ENCODE assay signal across 8 cellular contexts in genomic region chr2:112476434-112476833, GRCh38.
"Had no signal": no experiment of that assay in that cellular context is flagged by ENCODE, and none has a peak within 500 bp of the region (broad histone marks: within the 10 kb centered on the region; RNA-seq: fewer than 3 reads in every experiment).

No MANE protein-coding gene starts in this region.

- H3K4me3 ChIP-seq: GM23248, HAP-1 had no signal

- H3K27ac ChIP-seq: HL-60 had no signal

- ATAC-seq: HCT116 had no signal

- H3K36me3 ChIP-seq: HAP-1 had no signal

- H3K9me3 ChIP-seq: HAP-1 had no signal

- DNase-seq: GM23248, GOT3, H7, HFFc6, IMR-90 had no signal
